In genomic region chr6:16818992-16819626, GRCh38 we compare ENCODE assay signal across 23 cellular contexts. TPM values are rescaled to one million over a fixed set of nuclear protein-coding genes. Genes with fewer than 3 reads are reported as not detected.
"Had no signal": no experiment of that assay in that cellular context is flagged by ENCODE, and none has a peak within 500 bp of the region (broad histone marks: within the 10 kb centered on the region; RNA-seq: fewer than 3 reads in every experiment).

No MANE protein-coding gene starts in this region.

- H3K4me3 Mint-ChIP-seq: activated CD4-positive, alpha-beta memory T cell treated with anti-CD3 and anti-CD28 coated beads, Interleukin-2, amount 10 ng/mL, durations not matched to agents 7 days and 5 days; activated CD4-positive, alpha-beta T cell treated with anti-CD3 and anti-CD28 coated beads for 36 hours; activated naive CD8-positive, alpha-beta T cell treated with anti-CD3 and anti-CD28 coated beads, Interleukin-2, amount 10 ng/mL, durations not matched to agents 7 days and 5 days; activated T-cell treated with anti-CD3 and anti-CD28 coated beads, Interleukin-2, amount 50 U/mL, for 72 hours; T-cell had no signal

- H3K27me3 ChIP-seq: adrenal gland, breast epithelium had no signal

- H3K4me1 ChIP-seq: adrenal gland, breast epithelium had no signal

- ATAC-seq: activated CD4-positive, alpha-beta T cell treated with anti-CD3 and anti-CD28 coated beads for 36 hours; activated T-cell treated with anti-CD3 and anti-CD28 coated beads, Interleukin-2, amount 50 U/mL, for 72 hours; T-cell had no signal

- H3K4me1 Mint-ChIP-seq: activated CD4-positive, alpha-beta memory T cell treated with anti-CD3 and anti-CD28 coated beads, Interleukin-2, amount 10 ng/mL, durations not matched to agents 7 days and 5 days; activated CD4-positive, alpha-beta T cell treated with anti-CD3 and anti-CD28 coated beads for 36 hours; activated naive CD8-positive, alpha-beta T cell treated with anti-CD3 and anti-CD28 coated beads, Interleukin-2, amount 10 ng/mL, durations not matched to agents 7 days and 5 days; T-cell had no signal

- DNase-seq: activated CD4-positive, alpha-beta memory T cell treated with anti-CD3 and anti-CD28 coated beads, Interleukin-2, amount 10 ng/mL, durations not matched to agents 7 days and 5 days; activated CD4-positive, alpha-beta T cell treated with anti-CD3 and anti-CD28 coated beads, Interleukin-2, amount 50 U/mL, for 1 hour; activated naive CD4-positive, alpha-beta T cell treated with anti-CD3 and anti-CD28 coated beads, Interleukin-2, amount 50 U/mL, for 16 hours; activated naive CD8-positive, alpha-beta T cell treated with anti-CD3 and anti-CD28 coated beads, Interleukin-2, amount 10 ng/mL, durations not matched to agents 7 days and 5 days; activated T-cell treated with anti-CD3 and anti-CD28 coated beads for 4 hours; activated T-cell treated with anti-CD3 and anti-CD28 coated beads, Interleukin-2, amount 50 U/mL, for 72 hours; anterior cingulate cortex; Karpas-422; MM.1S; NCI-H1105; NCI-H1436 treated with DMSO at 0.1 percent for 48 hours; NCI-H187; NCI-H2081; NCI-H510A treated with DMSO at 0.1 percent for 48 hours; NCI-H748 treated with DMSO at 0.1 percent for 48 hours; SIG-M5; T-cell; T1000; WERI-Rb-1 had no signal

- H3K27ac ChIP-seq: adrenal gland, breast epithelium, WERI-Rb-1 had no signal

- H3K36me3 Mint-ChIP-seq: T-cell had no signal

- H3K36me3 ChIP-seq: adrenal gland, breast epithelium, WERI-Rb-1 had no signal

- H3K9me3 ChIP-seq: adrenal gland, breast epithelium had no signal

- H3K27ac Mint-ChIP-seq: activated CD4-positive, alpha-beta memory T cell treated with anti-CD3 and anti-CD28 coated beads, Interleukin-2, amount 10 ng/mL, durations not matched to agents 7 days and 5 days; activated CD4-positive, alpha-beta T cell treated with anti-CD3 and anti-CD28 coated beads for 36 hours; activated naive CD8-positive, alpha-beta T cell treated with anti-CD3 and anti-CD28 coated beads, Interleukin-2, amount 10 ng/mL, durations not matched to agents 7 days and 5 days; activated T-cell treated with anti-CD3 and anti-CD28 coated beads, Interleukin-2, amount 50 U/mL, for 72 hours; T-cell had no signal

- H3K4me3 ChIP-seq: adrenal gland, breast epithelium had no signal

RNA-seq across cellular contexts. Expression of gene ATXN1, which starts 57.8 kb away (rescaled TPM):
- total RNA-seq: OCI-LY7 had no signal
